ENCODE assay signal across 35 cellular contexts in the genomic region with DNA sequence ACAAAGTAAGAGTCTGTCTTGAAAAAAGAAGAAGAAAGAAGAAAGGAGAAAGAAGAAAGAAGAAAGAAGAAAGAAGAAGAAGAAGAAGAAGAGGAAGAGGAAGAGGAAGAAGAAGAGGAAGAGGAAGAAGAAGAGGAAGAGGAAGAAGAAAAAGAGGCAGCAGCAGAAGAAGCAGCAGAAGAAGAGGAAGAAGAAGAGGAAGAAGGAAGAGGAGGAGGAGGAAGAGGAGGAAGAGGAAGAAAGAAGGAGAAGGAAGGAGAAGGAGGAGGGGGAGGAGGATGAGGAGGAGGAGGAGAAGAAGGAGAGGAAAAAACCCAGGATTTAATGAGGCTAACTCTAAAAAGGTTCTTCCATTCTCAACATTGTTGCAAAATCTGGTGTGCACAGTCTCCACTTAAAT.
"Had no signal": no experiment of that assay in that cellular context is flagged by ENCODE, and none has a peak within 500 bp of the region (broad histone marks: within the 10 kb centered on the region; RNA-seq: fewer than 3 reads in every experiment).

No MANE protein-coding gene starts in this region.

- H3K9me3 ChIP-seq: MG63 had no signal

- H3K27me3 ChIP-seq: MG63 had no signal

- H3K4me3 ChIP-seq: MG63 had no signal

- DNase-seq: Karpas-422, Kasumi-1, MG63, MM.1S, MV-4-11, NCI-H1048, NCI-H1092, NCI-H1092 treated with DMSO at 0.1 percent for 48 hours, NCI-H1105, NCI-H1105 treated with DMSO at 0.1 percent for 48 hours, NCI-H1417, NCI-H1417 treated with DMSO at 0.1 percent for 48 hours, NCI-H1436, NCI-H1436 treated with DMSO at 0.1 percent for 48 hours, NCI-H146, NCI-H1694, NCI-H1694 treated with DMSO at 0.1 percent for 48 hours, NCI-H187, NCI-H187 treated with DMSO at 0.1 percent for 48 hours, NCI-H1930, NCI-H2029, NCI-H2029 treated with DMSO at 0.1 percent for 48 hours, NCI-H2081, NCI-H2081 treated with DMSO at 0.1 percent for 48 hours, NCI-H2107, NCI-H2171, NCI-H2171 treated with DMSO at 0.1 percent for 48 hours, NCI-H2227 treated with DMSO at 0.1 percent for 48 hours, NCI-H226, NCI-H345, NCI-H446, NCI-H446 treated with DMSO at 0.1 percent for 48 hours, NCI-H510A, NCI-H510A treated with DMSO at 0.1 percent for 48 hours, NCI-H524 had no signal

- H3K36me3 ChIP-seq: MG63 had no signal
